8 cellular contexts compared by ENCODE assay signal in genomic region chr9:129111762-129112151, GRCh38. TPM values are rescaled to one million over a fixed set of nuclear protein-coding genes. Genes with fewer than 3 reads are reported as not detected.
DNase-seq lines count a peak whose midpoint lies in the region; ATAC-seq, FAIRE-seq and TF ChIP-seq lines count a peak whose summit lies in the region.

No MANE protein-coding gene starts in this region.

- peak overlapping the region; percentile 55 for H3K9ac ChIP-seq in endothelial cell of umbilical vein (replicated peaks; ENCODE audit: extremely low read depth, insufficient read depth, low read length)

- POLR2A ChIA-PET in WTC11 (lab: Charles Lee), result interaction anchor here (1.5 kb wide), 1 partner anchor 15 kb away, joined by 5 read pairs; no protein-coding TSS in a partner anchor
- POLR2A ChIA-PET in endothelial cell of umbilical vein (lab: Charles Lee), result interaction anchor here (0.6 kb wide), 1 partner anchor 69 kb away, joined by 4 read pairs; no protein-coding TSS in a partner anchor

- no peaks in the 10 kb centered on the region for H3K27me3 ChIP-seq in MG63
- H3K27me3 ChIP-seq in endothelial cell of umbilical vein (ENCODE audit: control insufficient read depth in 2 of 2, insufficient read depth in 2 of 2, low read length in 2 of 2), result no peaks in the 10 kb centered on the region
- peaks cover 2% of the 10 kb centered on the region for H3K27me3 ChIP-seq in thymus (ENCODE audit: control insufficient read depth, insufficient read depth)

- TF ChIP-seq CTCF in WTC11 (IDR thresholded peaks at IDR 0.05) (no peak), endothelial cell of umbilical vein (IDR thresholded peaks at IDR 0.05; ENCODE audit: extremely low read depth in 1 of 2, insufficient read depth in 1 of 2, low read depth in 1 of 2, low read length in 2 of 2) (no peak), mucosa of descending colon (IDR thresholded peaks at IDR 0.05) (no peak)

- peak overlapping the region; percentile 94 for H2AFZ ChIP-seq in endothelial cell of umbilical vein (ENCODE audit: low read depth, low read length)

- peaks cover 24% of the 10 kb centered on the region for H3K4me1 Mint-ChIP-seq in WTC11

- intact Hi-C loops in endothelial cell of umbilical vein (cut with micrococcal nuclease) (no loop called here), mucosa of descending colon (cut with DNase I, micrococcal nuclease) (no loop called here)

- no peak; the same call in 1 of the 2 replicates for ATAC-seq in WTC11
- ATAC-seq in mucosa of descending colon, result no peak
- ATAC-seq in esophagus mucosa, result no peak

- H3K9me3 Mint-ChIP-seq in WTC11, result no peaks in the 10 kb centered on the region

- no peaks in the 10 kb centered on the region for H3K36me3 Mint-ChIP-seq in WTC11

- 2% methylated on average over 20 of the region's 20 CpGs for WGBS in thymus

- H3K4me3 Mint-ChIP-seq in WTC11, result peak overlapping the region; percentile 93

- H3K4me1 ChIP-seq in endothelial cell of umbilical vein (ENCODE audit: control insufficient read depth, extremely low read depth, insufficient read depth, low read length), result peaks cover 10% of the 10 kb centered on the region
- H3K4me1 ChIP-seq in mucosa of descending colon (ENCODE audit: low read depth), result peaks cover 36% of the 10 kb centered on the region
- H3K4me1 ChIP-seq in thymus (ENCODE audit: control insufficient read depth, insufficient read depth, low read length), result peaks cover 19% of the 10 kb centered on the region

- H3K27ac ChIP-seq in endothelial cell of umbilical vein (ENCODE audit: insufficient read depth, low read depth, low read length) (peak overlapping the region; percentile 49), thymus (ENCODE audit: low read depth) (peak overlapping the region; percentile 77)

- dilution Hi-C loops in endothelial cell of umbilical vein (cut with MboI; ENCODE audit: extremely low pct_ligation_motif_present, low sequenced_read_pairs), result no loop called here

- BruUV-seq in endothelial cell of umbilical vein (replicated peaks; lab: Mats Ljungman, UMichigan), result no TSS peak

- no peaks in the 10 kb centered on the region for H3K9me1 ChIP-seq in endothelial cell of umbilical vein (replicated peaks; ENCODE audit: control insufficient read depth, extremely low read depth, insufficient read depth, low read length)

- peak; percentile 45 for DNase-seq in activated CD4-positive, alpha-beta T cell treated with anti-CD3 and anti-CD28 coated beads for 48 hours
- DNase-seq in activated CD4-positive, alpha-beta T cell treated with anti-CD3 and anti-CD28 coated beads for 1 hour, result no peak
- DNase-seq in MG63 (peak; percentile 68), WTC11 (ENCODE audit: low spot score) (peak; percentile 24), endothelial cell of umbilical vein (ENCODE audit: low read depth, low spot score) (peak; percentile 62), mucosa of descending colon (peak in 2 of 3 donors; percentile 52 to 73)

- TF ChIP-seq POLR2A in endothelial cell of umbilical vein (IDR thresholded peaks at IDR 0.05; ENCODE audit: low read depth, low read length), result no peak

- CTCF ChIA-PET in WTC11 (lab: Charles Lee), result interaction anchor here (1.1 to 2.9 kb wide), 4 partner anchors 9 to 514 kb away, joined by 3 to 19 read pairs (median 6); partner anchors contain the start of gene NTMT1
- CTCF ChIA-PET in endothelial cell of umbilical vein (lab: Charles Lee), result interaction anchor here (0.7 to 3.7 kb wide), 4 partner anchors 9 to 618 kb away, joined by 3 to 8 read pairs (median 6); no protein-coding TSS in a partner anchor

- H3K36me3 ChIP-seq in MG63, result no peaks in the 10 kb centered on the region; the same call in 1 of the 2 replicates
- peaks cover 2 to 3% of the 10 kb centered on the region in 2 experiments for H3K36me3 ChIP-seq in endothelial cell of umbilical vein (ENCODE audit: control insufficient read depth in 2 of 2, extremely low read depth in 1 of 2, insufficient read depth in 2 of 2, low read length in 2 of 2)
- peaks cover 4% of the 10 kb centered on the region for H3K36me3 ChIP-seq in mucosa of descending colon (ENCODE audit: low read depth)
- peaks cover 4% of the 10 kb centered on the region for H3K36me3 ChIP-seq in thymus (ENCODE audit: control insufficient read depth, insufficient read depth)

- peak overlapping the region; percentile 88 for H3K27ac Mint-ChIP-seq in WTC11

- peaks cover 35% of the 10 kb centered on the region for H3K79me2 ChIP-seq in endothelial cell of umbilical vein (ENCODE audit: control insufficient read depth, insufficient read depth, low read length)

- H3K9me3 ChIP-seq in MG63 (no peaks in the 10 kb centered on the region), endothelial cell of umbilical vein (replicated peaks; ENCODE audit: control insufficient read depth, insufficient read depth, low read length) (no peaks in the 10 kb centered on the region), mucosa of descending colon (no peaks in the 10 kb centered on the region), thymus (ENCODE audit: control insufficient read depth) (no peaks in the 10 kb centered on the region)

- FAIRE-seq in endothelial cell of umbilical vein (lab: Jason Lieb, UNC), result peak; percentile 77

- H3K4me2 ChIP-seq in endothelial cell of umbilical vein (ENCODE audit: insufficient read depth, low read length), result peak overlapping the region; percentile 52

- peaks cover 17% of the 10 kb centered on the region for H3K27me3 Mint-ChIP-seq in WTC11 (ENCODE audit: low read depth)

- H3K4me3 ChIP-seq in MG63 (peak overlapping the region; percentile 86), endothelial cell of umbilical vein (replicated peaks in 1 of 3; ENCODE audit: insufficient read depth in 1 of 3, low read depth in 1 of 3, low read length in 3 of 3) (peak overlapping the region; percentile 66 to 97 (median 85)), mucosa of descending colon (peak overlapping the region; percentile 72), thymus (ENCODE audit: low read length) (peak overlapping the region; percentile 82)

- H4K20me1 ChIP-seq in endothelial cell of umbilical vein (replicated peaks; ENCODE audit: control insufficient read depth, extremely low read depth, insufficient read depth, low read length), result no peaks in the 10 kb centered on the region

TF ChIP-seq in WTC11, 78 proteins besides CTCF, POLR2A, EP300 and RAD21 (continues in another document):
- TF ChIP-seq JUN (CRISPR knock-in tag; IDR thresholded peaks at IDR 0.05) (no peak), ZNF219 (CRISPR knock-in tag; IDR thresholded peaks at IDR 0.05; ENCODE audit: borderline replicate concordance) (no peak), KAT7 (CRISPR knock-in tag; IDR thresholded peaks at IDR 0.05; ENCODE audit: borderline replicate concordance) (peak; percentile 42; the same call in 1 of the 2 replicates)

TF ChIP-seq in endothelial cell of umbilical vein, 7 proteins besides CTCF, POLR2A, EP300 and RAD21 (continues in another document):
- no peak for TF ChIP-seq POLR2AphosphoS5 (IDR thresholded peaks at IDR 0.05; ENCODE audit: insufficient read depth, low read depth, low read length)
- TF ChIP-seq MAX (IDR thresholded peaks at IDR 0.05; ENCODE audit: insufficient read depth, insufficient read length), result no peak
- no peak for TF ChIP-seq EZH2 (IDR thresholded peaks at IDR 0.05; ENCODE audit: borderline replicate concordance, low read depth, low read length, severe bottlenecking)

RNA-seq across cellular contexts. Expression of gene PTPA, which starts 0.5 kb away (rescaled TPM):
- total RNA-seq in MG63 (2014; rRNA removed; shearing (Covaris generic); ENCODE audit: low replicate concordance), result 76.3 and 127 TPM in 2 replicates
- 181 to 186 TPM (median 186 TPM) in 3 replicates for total RNA-seq in WTC11 (2021)
- total RNA-seq in endothelial cell of umbilical vein, result 121 and 123 TPM in 2 replicates
- 97.7 and 108 TPM in 2 replicates for polyA plus RNA-seq in endothelial cell of umbilical vein
- polyA plus RNA-seq in endothelial cell of umbilical vein (2011; cell fraction: cytosol; rRNA removed), result 104 and 109 TPM in 2 replicates
- polyA plus RNA-seq in endothelial cell of umbilical vein (2011; cell fraction: nucleus; rRNA removed), result 80.0 and 93.4 TPM in 2 replicates
- polyA plus RNA-seq in endothelial cell of umbilical vein (2012), result 102 and 108 TPM in 2 replicates
- polyA minus RNA-seq in endothelial cell of umbilical vein, result 121 and 135 TPM in 2 replicates
- 94.9 TPM for polyA minus RNA-seq in endothelial cell of umbilical vein (2011; cell fraction: cytosol; rRNA and poly(A)+ RNA removed)
- 29.3 and 48.0 TPM in 2 replicates for polyA minus RNA-seq in endothelial cell of umbilical vein (2011; cell fraction: nucleus; rRNA and poly(A)+ RNA removed)
- total RNA-seq in mucosa of descending colon, result 100 to 1,000 TPM in 2 of 3 donors, 10 to 100 TPM in 1; 95.3 to 109 (median 109) TPM
- 70.1 TPM for polyA plus RNA-seq in thymus
- 121 TPM for total RNA-seq in esophagus mucosa

RNA-seq across cellular contexts. Expression of gene CRAT, which starts 1.2 kb away (rescaled TPM):
- 16.3 and 17.5 TPM in 2 replicates for total RNA-seq in MG63 (2014; rRNA removed; shearing (Covaris generic); ENCODE audit: low replicate concordance)
- total RNA-seq in WTC11 (2021), result 17.2 to 19.1 TPM (median 17.5 TPM) in 3 replicates
- total RNA-seq in endothelial cell of umbilical vein, result 34.2 and 36.8 TPM in 2 replicates
- 55.3 and 65.2 TPM in 2 replicates for polyA plus RNA-seq in endothelial cell of umbilical vein
- 37.7 and 41.6 TPM in 2 replicates for polyA plus RNA-seq in endothelial cell of umbilical vein (2011; cell fraction: cytosol; rRNA removed)
- 46.0 and 52.0 TPM in 2 replicates for polyA plus RNA-seq in endothelial cell of umbilical vein (2011; cell fraction: nucleus; rRNA removed)
- 38.0 and 54.5 TPM in 2 replicates for polyA plus RNA-seq in endothelial cell of umbilical vein (2012)
- polyA minus RNA-seq in endothelial cell of umbilical vein, result 34.7 and 36.8 TPM in 2 replicates
- 3.8 TPM for polyA minus RNA-seq in endothelial cell of umbilical vein (2011; cell fraction: cytosol; rRNA and poly(A)+ RNA removed)
- polyA minus RNA-seq in endothelial cell of umbilical vein (2011; cell fraction: nucleus; rRNA and poly(A)+ RNA removed), result 9.4 and 12.8 TPM in 2 replicates
- total RNA-seq in mucosa of descending colon, result 10 to 100 TPM; 62.0 to 86.5 (median 71.2) TPM
- polyA plus RNA-seq in thymus, result 9.4 TPM
- 33.4 TPM for total RNA-seq in esophagus mucosa

RNA-seq across cellular contexts. Expression of gene DOLPP1, which starts 30.8 kb away (rescaled TPM):
- 18.4 and 24.9 TPM in 2 replicates for total RNA-seq in MG63 (2014; rRNA removed; shearing (Covaris generic); ENCODE audit: low replicate concordance)
- total RNA-seq in WTC11 (2021) (30.4 to 35.6 TPM (median 32.7 TPM) in 3 replicates), endothelial cell of umbilical vein (17.7 and 26.6 TPM in 2 replicates), mucosa of descending colon (10 to 100 TPM; 27.6 to 59.7 (median 48.3) TPM), esophagus mucosa (14.7 TPM)
- polyA plus RNA-seq in endothelial cell of umbilical vein (28.3 and 32.4 TPM in 2 replicates), thymus (9.6 TPM)
- 25.7 and 26.5 TPM in 2 replicates for polyA plus RNA-seq in endothelial cell of umbilical vein (2011; cell fraction: cytosol; rRNA removed)
- 17.0 and 17.1 TPM in 2 replicates for polyA plus RNA-seq in endothelial cell of umbilical vein (2011; cell fraction: nucleus; rRNA removed)
- 9.2 and 11.8 TPM in 2 replicates for polyA plus RNA-seq in endothelial cell of umbilical vein (2012)
- polyA minus RNA-seq in endothelial cell of umbilical vein, result 17.7 and 20.7 TPM in 2 replicates
- 14.8 TPM for polyA minus RNA-seq in endothelial cell of umbilical vein (2011; cell fraction: cytosol; rRNA and poly(A)+ RNA removed)
- 4.9 and 7.0 TPM in 2 replicates for polyA minus RNA-seq in endothelial cell of umbilical vein (2011; cell fraction: nucleus; rRNA and poly(A)+ RNA removed)
